Comparison of ENCODE assay signal across 28 cellular contexts in the genomic region with DNA sequence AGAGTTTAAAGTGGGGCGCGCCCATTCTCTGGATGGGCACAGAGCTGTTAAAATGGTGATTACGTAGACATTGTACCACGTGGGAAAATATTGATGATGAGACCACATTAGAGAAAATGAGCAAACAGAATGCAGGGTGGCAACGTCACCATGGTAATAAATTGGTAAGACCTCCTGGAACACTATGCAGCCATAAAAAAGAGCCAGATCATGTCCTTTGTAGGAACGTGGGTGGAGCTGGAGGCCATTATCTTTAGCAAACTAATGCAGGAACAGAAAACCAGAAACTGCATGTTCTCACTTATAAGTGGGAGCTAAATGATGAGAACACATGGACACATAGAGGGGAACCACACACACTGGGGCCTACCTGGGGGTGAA. TPM values are rescaled to one million over a fixed set of nuclear protein-coding genes. Genes with fewer than 3 reads are reported as not detected.
"Had no signal": no experiment of that assay in that cellular context is flagged by ENCODE, and none has a peak within 500 bp of the region (broad histone marks: within the 10 kb centered on the region; RNA-seq: fewer than 3 reads in every experiment).

No MANE protein-coding gene starts in this region.

- H3K4me1 ChIP-seq: esophagus squamous epithelium, gastrocnemius medialis, heart right ventricle, left lung, lower lobe of right lung had no signal

- FAIRE-seq: endometrium, islet of Langerhans, keratinocyte had no signal

- H3K27ac ChIP-seq: epithelial cell of prostate, esophagus squamous epithelium, gastrocnemius medialis, heart right ventricle, left lung, lower lobe of right lung had no signal

- ATAC-seq: effector memory CD8-positive, alpha-beta T cell; esophagus mucosa; gastrocnemius medialis; heart right ventricle; left cardiac atrium; left lung; left ventricle myocardium superior; lower lobe of right lung; mucosa of descending colon; naive thymus-derived CD8-positive, alpha-beta T cell had no signal

- DNase-seq: cortex of kidney; effector CD8-positive, alpha-beta T cell; effector memory CD8-positive, alpha-beta T cell; endodermal cell; erythroblast; esophagus squamous epithelium; foreskin melanocyte; gastrocnemius medialis; glutamatergic neuron; head of caudate nucleus; heart right ventricle; hippocampal formation; left cardiac atrium; left lung; left ventricle myocardium superior; lower lobe of right lung; mesenchymal stem cell; mucosa of descending colon; naive B cell; naive thymus-derived CD8-positive, alpha-beta T cell had no signal

- H3K36me3 ChIP-seq: esophagus squamous epithelium, gastrocnemius medialis, heart right ventricle, left lung, lower lobe of right lung had no signal

- H3K9me3 ChIP-seq: esophagus squamous epithelium, gastrocnemius medialis, heart right ventricle, left lung, lower lobe of right lung, mucosa of descending colon had no signal

- H3K4me3 ChIP-seq: esophagus squamous epithelium, gastrocnemius medialis, heart right ventricle, left lung, lower lobe of right lung, mucosa of descending colon had no signal

RNA-seq across cellular contexts. Expression of gene CLDN14, which starts 53.5 kb away (rescaled TPM):
- total RNA-seq: endodermal cell; esophagus mucosa; esophagus squamous epithelium; heart right ventricle; left cardiac atrium; left lung; left ventricle myocardium superior; lower lobe of right lung; lung microvascular endothelial cell; mesenteric fat pad; mesothelial cell of epicardium; naive thymus-derived CD8-positive, alpha-beta T cell had no signal
- polyA plus RNA-seq: keratinocyte; naive thymus-derived CD8-positive, alpha-beta T cell had no signal
